Comparison of ENCODE assay signal across 27 cellular contexts in the genomic region with DNA sequence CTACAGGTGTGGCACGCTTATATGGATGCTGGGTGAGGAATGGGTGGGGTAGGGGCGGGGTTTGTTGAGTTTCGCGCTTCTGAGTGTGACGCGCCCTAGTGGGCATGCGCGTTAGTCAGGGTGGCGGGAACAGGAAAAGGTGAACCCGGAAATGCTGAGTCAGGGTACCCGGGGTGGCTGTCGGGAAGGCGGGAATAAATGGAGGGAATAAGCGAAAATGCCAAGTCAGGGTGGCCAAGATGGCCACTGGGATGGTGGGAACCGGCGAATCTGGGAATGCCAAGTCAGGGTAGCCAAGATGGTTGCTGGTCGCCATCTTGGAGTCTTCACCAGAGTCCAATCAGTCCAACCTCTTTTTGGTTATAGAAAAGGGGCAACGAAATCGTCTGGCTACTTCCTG.
"Had no signal": no experiment of that assay in that cellular context is flagged by ENCODE, and none has a peak within 500 bp of the region (broad histone marks: within the 10 kb centered on the region; RNA-seq: fewer than 3 reads in every experiment).

No MANE protein-coding gene starts in this region.

- H3K9me3 ChIP-seq: SJSA1 had no signal

- ATAC-seq: T-cell had no signal

- DNase-seq: Kasumi-1, MV-4-11, NCI-H1048, NCI-H1105, NCI-H1417, NCI-H1436 treated with DMSO at 0.1 percent for 48 hours, NCI-H187, NCI-H2029, NCI-H2081 treated with DMSO at 0.1 percent for 48 hours, NCI-H2171, NCI-H226, NCI-H446, NCI-H510A, NCI-H524 treated with DMSO at 0.1 percent for 48 hours, NCI-H69, NCI-H774, Right ventricle myocardium superior, RPMI8226, SIG-M5, SW 1271, T-cell had no signal

- H3K4me2 ChIP-seq: KMS-11 had no signal

- H3K4me1 ChIP-seq: SJSA1 had no signal

- H3K4me3 ChIP-seq: SJSA1, SK-N-MC had no signal

- H3K36me3 ChIP-seq: SJSA1 had no signal

- H3K27me3 ChIP-seq: SJSA1 had no signal

- FAIRE-seq: HTR-8/SVneo, RCC 7860 had no signal

- H3K9ac ChIP-seq: KMS-11 had no signal

- H3K27ac ChIP-seq: HL-60, KMS-11, SJSA1, SK-N-MC had no signal
